19 cellular contexts compared by ENCODE assay signal in the genomic region with DNA sequence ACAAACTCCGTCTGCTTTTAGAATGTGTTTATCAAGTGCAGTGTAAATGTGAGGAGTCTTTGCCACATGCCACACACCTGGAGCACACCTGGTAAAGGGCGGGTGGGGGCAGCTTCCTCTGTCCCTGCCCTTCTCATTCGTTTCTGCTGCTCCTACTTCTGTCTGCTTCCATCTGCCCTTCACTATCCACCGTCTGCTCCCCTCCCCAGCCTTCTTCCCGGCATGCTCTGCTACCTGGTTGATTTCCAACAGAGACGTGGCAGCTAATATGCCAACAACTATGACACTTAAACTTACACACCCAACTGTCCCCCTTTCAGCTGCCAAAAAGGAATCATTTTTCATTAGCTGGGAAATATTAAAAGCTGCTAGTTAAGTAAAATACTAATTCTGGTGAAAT. TPM values are rescaled to one million over a fixed set of nuclear protein-coding genes. Genes with fewer than 3 reads are reported as not detected.
"Had no signal": no experiment of that assay in that cellular context is flagged by ENCODE, and none has a peak within 500 bp of the region (broad histone marks: within the 10 kb centered on the region; RNA-seq: fewer than 3 reads in every experiment).

No MANE protein-coding gene starts in this region.

- H3K27me3 Mint-ChIP-seq: activated naive CD8-positive, alpha-beta T cell; dendritic cell treated with granulocyte-macrophage colony-stimulating factor and Interleukin-4, amounts not matched to agents 40 ng/mL and 50 ng/mL, for 4 days had no signal

- H3K9me3 ChIP-seq: prostate gland, sigmoid colon, suprapubic skin had no signal

- H3K27ac Mint-ChIP-seq: activated CD4-positive, alpha-beta memory T cell treated with anti-CD3 and anti-CD28 coated beads, Interleukin-2, amount 10 ng/mL, durations not matched to agents 7 days and 5 days; activated naive CD8-positive, alpha-beta T cell; dendritic cell treated with granulocyte-macrophage colony-stimulating factor and Interleukin-4, amounts not matched to agents 40 ng/mL and 50 ng/mL, for 4 days; effector memory CD8-positive, alpha-beta T cell had no signal

- H3K36me3 Mint-ChIP-seq: activated naive CD8-positive, alpha-beta T cell; naive thymus-derived CD8-positive, alpha-beta T cell had no signal

- H3K4me1 Mint-ChIP-seq: activated CD4-positive, alpha-beta memory T cell treated with anti-CD3 and anti-CD28 coated beads, Interleukin-2, amount 10 ng/mL, durations not matched to agents 7 days and 5 days had no signal

- ATAC-seq: effector memory CD8-positive, alpha-beta T cell; naive thymus-derived CD8-positive, alpha-beta T cell; stimulated activated naive CD8-positive, alpha-beta T cell treated with anti-CD3 and anti-CD28 coated beads, Interleukin-15, Interleukin-2, amounts not matched to agents 100 U/mL and 50 U/mL, for 24 hours had no signal

- H3K4me3 Mint-ChIP-seq: activated CD4-positive, alpha-beta memory T cell treated with anti-CD3 and anti-CD28 coated beads, Interleukin-2, amount 10 ng/mL, durations not matched to agents 7 days and 5 days; activated naive CD8-positive, alpha-beta T cell; dendritic cell treated with granulocyte-macrophage colony-stimulating factor and Interleukin-4, amounts not matched to agents 40 ng/mL and 50 ng/mL, for 4 days; effector memory CD8-positive, alpha-beta T cell; naive thymus-derived CD8-positive, alpha-beta T cell had no signal

- DNase-seq: activated CD4-positive, alpha-beta memory T cell treated with anti-CD3 and anti-CD28 coated beads, Interleukin-2, amount 10 ng/mL, durations not matched to agents 7 days and 5 days; activated gamma-delta T cell; activated T-cell treated with anti-CD3 and anti-CD28 coated beads, Interleukin-2, amount 50 U/mL, for 48 hours; amygdala; brain microvascular endothelial cell; cerebellar nuclear complex; effector memory CD8-positive, alpha-beta T cell; hippocampal formation; naive thymus-derived CD8-positive, alpha-beta T cell; nucleus accumbens; sigmoid colon; stimulated activated CD4-positive, alpha-beta T cell treated with anti-CD3 and anti-CD28 coated beads, Interleukin-12 subunit alpha, Interleukin-12 subunit beta, amount 100 ng/mL, for 4 hours; stimulated activated naive CD8-positive, alpha-beta T cell treated with anti-CD3 and anti-CD28 coated beads, Interleukin-15, Interleukin-2, amounts not matched to agents 100 U/mL and 50 U/mL, for 24 hours had no signal

RNA-seq across cellular contexts. Expression of gene CARMIL3, which starts 9.1 kb away (rescaled TPM):
- total RNA-seq: epithelial cell of proximal tubule, lung microvascular endothelial cell had no signal

RNA-seq across cellular contexts. Expression of gene CPNE6, which starts 28.6 kb away (rescaled TPM):
- total RNA-seq: activated CD4-positive, alpha-beta memory T cell treated with anti-CD3 and anti-CD28 coated beads, Interleukin-2, amount 10 ng/mL, durations not matched to agents 7 days and 5 days; epithelial cell of proximal tubule; lung microvascular endothelial cell; naive thymus-derived CD8-positive, alpha-beta T cell; suprapubic skin had no signal
